18 cellular contexts compared by ENCODE assay signal in the genomic region with DNA sequence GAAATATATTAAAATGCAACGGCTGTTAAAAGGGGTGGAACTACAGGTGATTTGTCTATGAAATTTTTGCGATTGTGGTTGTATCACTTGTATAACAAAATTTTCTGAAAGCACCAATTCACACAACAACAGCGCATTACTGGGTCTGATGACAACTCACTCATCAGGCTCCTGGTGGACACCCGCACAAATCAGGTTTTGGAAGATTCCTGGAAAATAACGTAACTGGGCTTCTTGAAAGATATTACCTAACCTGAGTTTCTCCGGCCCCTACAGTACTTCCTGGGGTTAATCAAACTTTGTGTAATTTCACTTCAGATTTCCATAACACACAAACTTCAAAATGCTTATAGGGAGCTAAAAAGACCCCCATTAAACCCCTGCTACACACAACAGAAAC. TPM values are rescaled to one million over a fixed set of nuclear protein-coding genes. Genes with fewer than 3 reads are reported as not detected.
DNase-seq lines count a peak whose midpoint lies in the region; ATAC-seq and TF ChIP-seq lines count a peak whose summit lies in the region.
"Had no signal": no experiment of that assay in that cellular context is flagged by ENCODE, and none has a peak within 500 bp of the region (broad histone marks: within the 10 kb centered on the region; RNA-seq: fewer than 3 reads in every experiment).

No MANE protein-coding gene starts in this region.

- H3K4me3 Mint-ChIP-seq in dendritic cell treated with granulocyte-macrophage colony-stimulating factor and Interleukin-4, amounts not matched to agents 40 ng/mL and 50 ng/mL, for 4 days = peak overlapping the region; percentile 82
- peak overlapping the region; percentile 81 for H3K4me3 Mint-ChIP-seq in stimulated activated memory B cell treated with anti-CD40 and anti-IgM and Interleukin-4, amounts not matched to agents 10 μg/mL and 1 μg/mL and 100 μg/mL, for 72 hours
- no peak overlapping the region for H3K4me3 Mint-ChIP-seq in naive thymus-derived CD4-positive, alpha-beta T cell
- H3K4me3 Mint-ChIP-seq: activated CD4-positive, alpha-beta T cell treated with anti-CD3 and anti-CD28 coated beads, Interleukin-2, amount 10 ng/mL, durations not matched to agents 24 days and 14 days; T-cell had no signal

- intact Hi-C loops in PC-9 (cut with micrococcal nuclease; ENCODE audit: unreplicated experiment) = loop anchor here (2.0 kb wide), 1 partner anchor 36 kb away; no protein-coding TSS in a partner anchor
- intact Hi-C loops in dendritic cell treated with granulocyte-macrophage colony-stimulating factor and Interleukin-4, amounts not matched to agents 40 ng/mL and 50 ng/mL, for 4 days (cut with micrococcal nuclease) = loop anchor here (1.0 to 2.0 kb wide), 2 partner anchors 7 to 40 kb away; no protein-coding TSS in a partner anchor
- intact Hi-C loops in naive thymus-derived CD4-positive, alpha-beta T cell (cut with micrococcal nuclease) = no loop called here

- H3K4me3 ChIP-seq in GM12864 (ENCODE audit: low read depth, low read length) (peak overlapping the region; percentile 44; the same call in 1 of the 2 replicates), PC-9 (no peak overlapping the region)
- H3K4me3 ChIP-seq in naive thymus-derived CD4-positive, alpha-beta T cell (ENCODE audit: low read length) = no peak overlapping the region
- H3K4me3 ChIP-seq: heart right ventricle, lung, right atrium auricular region, testis had no signal

- ATAC-seq in stimulated activated memory B cell treated with anti-CD40 and anti-IgM and Interleukin-4, amounts not matched to agents 10 μg/mL and 1 μg/mL and 100 μg/mL, for 72 hours = no peak
- no peak for ATAC-seq in naive thymus-derived CD4-positive, alpha-beta T cell
- ATAC-seq: heart right ventricle, T-cell had no signal

- H3K4me1 ChIP-seq in PC-9 (replicated peaks; ENCODE audit: insufficient read depth) = no peaks in the 10 kb centered on the region
- no peaks in the 10 kb centered on the region for H3K4me1 ChIP-seq in naive thymus-derived CD4-positive, alpha-beta T cell (ENCODE audit: control insufficient read depth in 2 of 2, insufficient read depth in 2 of 2, low read length in 2 of 2)

- no TSS peak for BruUV-seq in PC-9 (replicated peaks; lab: Mats Ljungman, UMichigan)

- no peak for DNase-seq in GM12864 (ENCODE audit: low read depth)
- peak; percentile 45 to 52 for DNase-seq in PC-9
- DNase-seq in erythroblast (lab: John Stamatoyannopoulos, UW) = no peak
- no peak for DNase-seq in A172 (ENCODE audit: low spot score)
- no peak for DNase-seq in naive thymus-derived CD4-positive, alpha-beta T cell
- DNase-seq: activated CD4-positive, alpha-beta T cell treated with anti-CD3 and anti-CD28 coated beads, Interleukin-2, amount 10 ng/mL, durations not matched to agents 24 days and 14 days; cortex of kidney; DMS79; heart right ventricle; NCI-H1417 treated with DMSO at 0.1 percent for 48 hours; NCI-H524 treated with DMSO at 0.1 percent for 48 hours; SHP77 treated with DMSO at 0.1 percent for 48 hours; T-cell; testis had no signal

- no peaks in the 10 kb centered on the region for H3K27me3 ChIP-seq in PC-9 (ENCODE audit: insufficient read depth, low read depth)
- H3K27me3 ChIP-seq in naive thymus-derived CD4-positive, alpha-beta T cell (ENCODE audit: control insufficient read depth in 2 of 2, insufficient read depth in 2 of 2, low read length in 2 of 2) = no peaks in the 10 kb centered on the region
- H3K27me3 ChIP-seq: heart right ventricle, right atrium auricular region, testis had no signal

- no peaks in the 10 kb centered on the region for H3K27me3 Mint-ChIP-seq in dendritic cell treated with granulocyte-macrophage colony-stimulating factor and Interleukin-4, amounts not matched to agents 40 ng/mL and 50 ng/mL, for 4 days
- H3K27me3 Mint-ChIP-seq in stimulated activated memory B cell treated with anti-CD40 and anti-IgM and Interleukin-4, amounts not matched to agents 10 μg/mL and 1 μg/mL and 100 μg/mL, for 72 hours = no peaks in the 10 kb centered on the region
- H3K27me3 Mint-ChIP-seq in naive thymus-derived CD4-positive, alpha-beta T cell = no peaks in the 10 kb centered on the region
- H3K27me3 Mint-ChIP-seq: activated CD4-positive, alpha-beta T cell treated with anti-CD3 and anti-CD28 coated beads, Interleukin-2, amount 10 ng/mL, durations not matched to agents 24 days and 14 days; T-cell had no signal

- no peaks in the 10 kb centered on the region for H3K9me2 ChIP-seq in PC-9 (ENCODE audit: insufficient read depth)

- peaks cover 80% of the 10 kb centered on the region for H3K4me1 Mint-ChIP-seq in dendritic cell treated with granulocyte-macrophage colony-stimulating factor and Interleukin-4, amounts not matched to agents 40 ng/mL and 50 ng/mL, for 4 days (ENCODE audit: low read depth)
- peaks cover 42% of the 10 kb centered on the region for H3K4me1 Mint-ChIP-seq in stimulated activated memory B cell treated with anti-CD40 and anti-IgM and Interleukin-4, amounts not matched to agents 10 μg/mL and 1 μg/mL and 100 μg/mL, for 72 hours
- peaks cover 0 to 6% (median 4%) of the 10 kb centered on the region in 7 donors for H3K4me1 Mint-ChIP-seq in naive thymus-derived CD4-positive, alpha-beta T cell

- H3K9me3 ChIP-seq in PC-9 (ENCODE audit: insufficient read depth, low read depth) = no peaks in the 10 kb centered on the region
- no peaks in the 10 kb centered on the region for H3K9me3 ChIP-seq in naive thymus-derived CD4-positive, alpha-beta T cell (ENCODE audit: control insufficient read depth in 2 of 3, low read length in 3 of 3)
- H3K9me3 ChIP-seq: heart right ventricle, right atrium auricular region, testis had no signal

- H3K79me2 ChIP-seq in PC-9 (ENCODE audit: low read depth) = peaks cover 14% of the 10 kb centered on the region

- no peaks in the 10 kb centered on the region for H4K20me1 ChIP-seq in PC-9 (ENCODE audit: insufficient read depth)

- no peak overlapping the region for H2AFZ ChIP-seq in PC-9

- H3K27ac ChIP-seq in PC-9 = peak overlapping the region; percentile 17; the same call in 1 of the 2 replicates
- no peak overlapping the region for H3K27ac ChIP-seq in naive thymus-derived CD4-positive, alpha-beta T cell (ENCODE audit: low read depth, low read length)
- H3K27ac ChIP-seq: heart right ventricle, right atrium auricular region had no signal

- no peak overlapping the region for H3K4me2 ChIP-seq in PC-9

- CTCF ChIA-PET in PC-9 (lab: Charles Lee) = interaction anchor here (0.7 kb wide), 1 partner anchor 152 kb away, joined by 9 read pairs; no protein-coding TSS in a partner anchor
- CTCF ChIA-PET in naive thymus-derived CD4-positive, alpha-beta T cell (lab: Charles Lee) = no interaction called here

- H3F3A ChIP-seq in PC-9 (ENCODE audit: insufficient read depth, low read depth) = peaks cover 24% of the 10 kb centered on the region

- TF ChIP-seq CTCF in GM12864 (IDR thresholded peaks at IDR 0.05; ENCODE audit: low read depth, low read length, missing control alignments) (no peak), PC-9 (conservative IDR thresholded peaks at IDR 0.05) (no peak)

- no peak for TF ChIP-seq POLR2A in erythroblast (IDR thresholded peaks at IDR 0.05; ENCODE audit: low read length)

- POLR2A ChIA-PET in PC-9 (lab: Charles Lee; ENCODE audit: unreplicated experiment) = interaction anchor here (0.7 kb wide), 1 partner anchor 37 kb away, joined by 3 read pairs; no protein-coding TSS in a partner anchor
- POLR2A ChIA-PET in naive thymus-derived CD4-positive, alpha-beta T cell (lab: Charles Lee) = no interaction called here

- H3K9me3 Mint-ChIP-seq in dendritic cell treated with granulocyte-macrophage colony-stimulating factor and Interleukin-4, amounts not matched to agents 40 ng/mL and 50 ng/mL, for 4 days = no peaks in the 10 kb centered on the region
- H3K9me3 Mint-ChIP-seq in stimulated activated memory B cell treated with anti-CD40 and anti-IgM and Interleukin-4, amounts not matched to agents 10 μg/mL and 1 μg/mL and 100 μg/mL, for 72 hours = no peaks in the 10 kb centered on the region
- H3K9me3 Mint-ChIP-seq in naive thymus-derived CD4-positive, alpha-beta T cell = no peaks in the 10 kb centered on the region
- H3K9me3 Mint-ChIP-seq: activated CD4-positive, alpha-beta T cell treated with anti-CD3 and anti-CD28 coated beads, Interleukin-2, amount 10 ng/mL, durations not matched to agents 24 days and 14 days; T-cell had no signal

- H3K36me3 Mint-ChIP-seq in dendritic cell treated with granulocyte-macrophage colony-stimulating factor and Interleukin-4, amounts not matched to agents 40 ng/mL and 50 ng/mL, for 4 days (ENCODE audit: low read depth) = peaks cover 91% of the 10 kb centered on the region
- H3K36me3 Mint-ChIP-seq in stimulated activated memory B cell treated with anti-CD40 and anti-IgM and Interleukin-4, amounts not matched to agents 10 μg/mL and 1 μg/mL and 100 μg/mL, for 72 hours = peaks cover 57% of the 10 kb centered on the region
- H3K36me3 Mint-ChIP-seq in naive thymus-derived CD4-positive, alpha-beta T cell = peaks cover 0 to 13% (median 3%) of the 10 kb centered on the region in 5 donors

- no peaks in the 10 kb centered on the region for H3K36me3 ChIP-seq in PC-9 (ENCODE audit: low read depth)
- no peaks in the 10 kb centered on the region for H3K36me3 ChIP-seq in naive thymus-derived CD4-positive, alpha-beta T cell (ENCODE audit: control insufficient read depth in 2 of 3, insufficient read depth in 3 of 3, low read length in 3 of 3)
- H3K36me3 ChIP-seq: right atrium auricular region had no signal

- no peak overlapping the region for H3K27ac Mint-ChIP-seq in dendritic cell treated with granulocyte-macrophage colony-stimulating factor and Interleukin-4, amounts not matched to agents 40 ng/mL and 50 ng/mL, for 4 days
- peak overlapping the region; percentile 79 for H3K27ac Mint-ChIP-seq in stimulated activated memory B cell treated with anti-CD40 and anti-IgM and Interleukin-4, amounts not matched to agents 10 μg/mL and 1 μg/mL and 100 μg/mL, for 72 hours
- no peak overlapping the region for H3K27ac Mint-ChIP-seq in naive thymus-derived CD4-positive, alpha-beta T cell
- H3K27ac Mint-ChIP-seq: activated CD4-positive, alpha-beta T cell treated with anti-CD3 and anti-CD28 coated beads, Interleukin-2, amount 10 ng/mL, durations not matched to agents 24 days and 14 days; T-cell had no signal

RNA-seq across cellular contexts. Expression of gene SNX8, which starts 7.6 kb away (rescaled TPM):
- total RNA-seq in PC-9 (2021) = 73.9 and 102 TPM in 2 replicates
- 27.2 and 36.2 TPM in 2 replicates for total RNA-seq in A172 (2014; rRNA removed; shearing (Covaris generic))
- 10 to 100 TPM in 2 of 5 experiments, 1 to 10 TPM in 3; 4.7 to 31.5 (median 9.4) TPM for total RNA-seq in naive thymus-derived CD4-positive, alpha-beta T cell
- polyA plus RNA-seq in naive thymus-derived CD4-positive, alpha-beta T cell = 10 to 100 TPM in 1 of 2 donors, 1 to 10 TPM in 1; 7.7 to 11.3 TPM

RNA-seq across cellular contexts. Expression of gene EIF3B, which starts 47.9 kb away (rescaled TPM):
- 299 and 302 TPM in 2 replicates for total RNA-seq in PC-9 (2021)
- total RNA-seq in A172 (2014; rRNA removed; shearing (Covaris generic)) = 228 and 229 TPM in 2 replicates
- total RNA-seq in naive thymus-derived CD4-positive, alpha-beta T cell = 100 to 1,000 TPM; 127 to 189 (median 158) TPM
- 100 to 1,000 TPM in 1 of 2 donors, 10 to 100 TPM in 1; 78.0 to 157 TPM for polyA plus RNA-seq in naive thymus-derived CD4-positive, alpha-beta T cell

Comparison
In these comparisons a context has a peak if more than half of its experiments do, and no peak if none do; other contexts are left out.
1. DNase-seq: peak in PC-9 (2 of 2); none in GM12864 (single experiment), erythroblast (0 of 2), A172 (single experiment) and naive thymus-derived CD4-positive, alpha-beta T cell (0 of 9).
2. H3K4me3 Mint-ChIP-seq: peak in dendritic cell treated with granulocyte-macrophage colony-stimulating factor and Interleukin-4, amounts not matched to agents 40 ng/mL and 50 ng/mL, for 4 days (single experiment) and stimulated activated memory B cell treated with anti-CD40 and anti-IgM and Interleukin-4, amounts not matched to agents 10 μg/mL and 1 μg/mL and 100 μg/mL, for 72 hours (single experiment); none in naive thymus-derived CD4-positive, alpha-beta T cell (0 of 10).
3. intact Hi-C loops: an anchor here in PC-9 (2.0 kb wide) and dendritic cell treated with granulocyte-macrophage colony-stimulating factor and Interleukin-4, amounts not matched to agents 40 ng/mL and 50 ng/mL, for 4 days (1.0 to 2.0 kb wide); none called in naive thymus-derived CD4-positive, alpha-beta T cell.